Comparison of ENCODE assay signal across 2 cellular contexts in the genomic region with DNA sequence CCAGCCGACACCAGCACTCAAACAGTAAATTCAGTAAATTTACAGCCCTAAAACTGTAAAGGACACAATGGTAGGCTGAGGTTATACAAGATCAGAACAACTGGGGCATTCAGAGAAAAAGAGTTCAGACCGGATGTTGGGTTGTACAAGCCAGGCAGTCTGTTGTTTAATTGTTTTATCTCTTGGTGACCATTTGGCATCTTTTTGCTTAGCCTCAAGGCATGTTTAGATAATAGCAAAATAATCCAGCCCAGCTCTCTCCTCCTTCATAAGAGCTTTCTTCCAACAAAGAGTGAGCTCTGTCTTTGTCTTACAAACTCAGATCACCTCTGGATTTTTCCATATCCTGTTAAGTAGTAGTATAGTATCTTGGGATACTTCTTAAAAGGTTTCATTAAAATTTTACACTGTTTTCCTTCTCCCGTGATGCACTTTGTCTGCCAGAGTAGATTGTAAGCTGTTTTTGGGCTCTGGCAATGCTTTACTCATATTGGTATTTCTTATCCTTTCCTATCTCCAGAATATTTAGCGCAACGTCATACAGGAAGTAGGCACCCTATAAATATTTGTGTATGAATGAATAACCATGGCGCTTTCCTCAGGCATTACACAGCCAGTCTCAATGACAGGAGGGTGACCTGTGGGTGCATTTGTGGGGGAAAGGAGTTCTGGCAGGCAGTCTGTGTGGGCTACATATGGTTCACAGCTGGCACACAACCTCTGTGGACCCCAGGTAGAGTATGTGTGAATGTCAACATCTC.
TF ChIP-seq lines count a peak whose summit lies in the region.

No MANE protein-coding gene starts in this region.

TF ChIP-seq in HepG2, 621 proteins besides CTCF, POLR2A, EP300 and RAD21:
- TF ChIP-seq, protein P1, sequence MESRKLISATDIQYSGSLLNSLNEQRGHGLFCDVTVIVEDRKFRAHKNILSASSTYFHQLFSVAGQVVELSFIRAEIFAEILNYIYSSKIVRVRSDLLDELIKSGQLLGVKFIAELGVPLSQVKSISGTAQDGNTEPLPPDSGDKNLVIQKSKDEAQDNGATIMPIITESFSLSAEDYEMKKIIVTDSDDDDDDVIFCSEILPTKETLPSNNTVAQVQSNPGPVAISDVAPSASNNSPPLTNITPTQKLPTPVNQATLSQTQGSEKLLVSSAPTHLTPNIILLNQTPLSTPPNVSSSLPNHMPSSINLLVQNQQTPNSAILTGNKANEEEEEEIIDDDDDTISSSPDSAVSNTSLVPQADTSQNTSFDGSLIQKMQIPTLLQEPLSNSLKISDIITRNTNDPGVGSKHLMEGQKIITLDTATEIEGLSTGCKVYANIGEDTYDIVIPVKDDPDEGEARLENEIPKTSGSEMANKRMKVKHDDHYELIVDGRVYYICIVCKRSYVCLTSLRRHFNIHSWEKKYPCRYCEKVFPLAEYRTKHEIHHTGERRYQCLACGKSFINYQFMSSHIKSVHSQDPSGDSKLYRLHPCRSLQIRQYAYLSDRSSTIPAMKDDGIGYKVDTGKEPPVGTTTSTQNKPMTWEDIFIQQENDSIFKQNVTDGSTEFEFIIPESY (CRISPR knock-in tag; IDR thresholded peaks at IDR 0.05) = peak; percentile 28; the same call in 1 of the 2 replicates
- TF ChIP-seq, protein P2, sequence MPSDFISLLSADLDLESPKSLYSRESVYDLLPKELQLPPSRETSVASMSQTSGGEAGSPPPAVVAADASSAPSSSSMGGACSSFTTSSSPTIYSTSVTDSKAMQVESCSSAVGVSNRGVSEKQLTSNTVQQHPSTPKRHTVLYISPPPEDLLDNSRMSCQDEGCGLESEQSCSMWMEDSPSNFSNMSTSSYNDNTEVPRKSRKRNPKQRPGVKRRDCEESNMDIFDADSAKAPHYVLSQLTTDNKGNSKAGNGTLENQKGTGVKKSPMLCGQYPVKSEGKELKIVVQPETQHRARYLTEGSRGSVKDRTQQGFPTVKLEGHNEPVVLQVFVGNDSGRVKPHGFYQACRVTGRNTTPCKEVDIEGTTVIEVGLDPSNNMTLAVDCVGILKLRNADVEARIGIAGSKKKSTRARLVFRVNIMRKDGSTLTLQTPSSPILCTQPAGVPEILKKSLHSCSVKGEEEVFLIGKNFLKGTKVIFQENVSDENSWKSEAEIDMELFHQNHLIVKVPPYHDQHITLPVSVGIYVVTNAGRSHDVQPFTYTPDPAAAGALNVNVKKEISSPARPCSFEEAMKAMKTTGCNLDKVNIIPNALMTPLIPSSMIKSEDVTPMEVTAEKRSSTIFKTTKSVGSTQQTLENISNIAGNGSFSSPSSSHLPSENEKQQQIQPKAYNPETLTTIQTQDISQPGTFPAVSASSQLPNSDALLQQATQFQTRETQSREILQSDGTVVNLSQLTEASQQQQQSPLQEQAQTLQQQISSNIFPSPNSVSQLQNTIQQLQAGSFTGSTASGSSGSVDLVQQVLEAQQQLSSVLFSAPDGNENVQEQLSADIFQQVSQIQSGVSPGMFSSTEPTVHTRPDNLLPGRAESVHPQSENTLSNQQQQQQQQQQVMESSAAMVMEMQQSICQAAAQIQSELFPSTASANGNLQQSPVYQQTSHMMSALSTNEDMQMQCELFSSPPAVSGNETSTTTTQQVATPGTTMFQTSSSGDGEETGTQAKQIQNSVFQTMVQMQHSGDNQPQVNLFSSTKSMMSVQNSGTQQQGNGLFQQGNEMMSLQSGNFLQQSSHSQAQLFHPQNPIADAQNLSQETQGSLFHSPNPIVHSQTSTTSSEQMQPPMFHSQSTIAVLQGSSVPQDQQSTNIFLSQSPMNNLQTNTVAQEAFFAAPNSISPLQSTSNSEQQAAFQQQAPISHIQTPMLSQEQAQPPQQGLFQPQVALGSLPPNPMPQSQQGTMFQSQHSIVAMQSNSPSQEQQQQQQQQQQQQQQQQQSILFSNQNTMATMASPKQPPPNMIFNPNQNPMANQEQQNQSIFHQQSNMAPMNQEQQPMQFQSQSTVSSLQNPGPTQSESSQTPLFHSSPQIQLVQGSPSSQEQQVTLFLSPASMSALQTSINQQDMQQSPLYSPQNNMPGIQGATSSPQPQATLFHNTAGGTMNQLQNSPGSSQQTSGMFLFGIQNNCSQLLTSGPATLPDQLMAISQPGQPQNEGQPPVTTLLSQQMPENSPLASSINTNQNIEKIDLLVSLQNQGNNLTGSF (CRISPR knock-in tag; IDR thresholded peaks at IDR 0.05) = no peak
- no peak for TF ChIP-seq NFE2L2 (IDR thresholded peaks at IDR 0.05; ENCODE audit: low read length)

TF ChIP-seq in endothelial cell of umbilical vein, 7 proteins besides CTCF, POLR2A, EP300 and RAD21:
- TF ChIP-seq FOS (IDR thresholded peaks at IDR 0.05; ENCODE audit: borderline replicate concordance, insufficient read depth, low read length) (no peak), POLR2AphosphoS5 (IDR thresholded peaks at IDR 0.05; ENCODE audit: insufficient read depth, low read depth, low read length) (peak; percentile 16), GATA2 (IDR thresholded peaks at IDR 0.05; ENCODE audit: insufficient read depth, insufficient read length, low read depth, low read length) (peak; percentile 70)
